Comparison of ENCODE assay signal across 21 cellular contexts in the genomic region with DNA sequence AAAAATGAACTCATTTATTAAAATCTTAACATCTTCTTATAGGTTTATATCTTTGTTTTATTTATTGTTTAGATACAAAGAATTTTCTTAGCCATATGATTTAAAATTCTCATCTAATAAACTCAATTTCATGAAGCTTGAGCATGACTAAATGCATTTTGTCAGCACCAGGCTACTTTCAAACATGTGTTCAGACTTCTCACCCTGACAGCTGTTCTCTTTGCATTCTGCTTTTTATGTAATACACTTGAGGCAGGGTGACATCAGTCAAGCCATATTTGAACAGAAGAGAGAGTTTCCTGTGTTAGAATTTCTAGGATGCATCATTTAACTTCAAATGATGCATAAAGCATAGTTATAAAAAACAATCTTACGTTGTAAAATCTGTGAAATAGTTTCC.
"Had no signal": no experiment of that assay in that cellular context is flagged by ENCODE, and none has a peak within 500 bp of the region (broad histone marks: within the 10 kb centered on the region; RNA-seq: fewer than 3 reads in every experiment).

No MANE protein-coding gene starts in this region.

- H3K27ac ChIP-seq: brain microvascular endothelial cell, dorsolateral prefrontal cortex, epithelial cell of prostate, foreskin keratinocyte, sigmoid colon, spleen, tibial artery, VCaP had no signal

- H3K27me3 Mint-ChIP-seq: activated naive CD4-positive, alpha-beta T cell treated with anti-CD3 and anti-CD28 coated beads, Interleukin-2, amount 10 ng/mL, durations not matched to agents 7 days and 5 days; natural killer cell treated with Interleukin-12 subunit alpha and Interleukin-12 subunit beta and Interleukin-15 and Interleukin-18, amount 100 ng/mL, for 72 hours; stimulated activated naive B cell treated with anti-CD40 and anti-IgM and Interleukin-4, amounts not matched to agents 10 μg/mL and 1 μg/mL and 100 μg/mL, for 72 hours had no signal

- ATAC-seq: foreskin keratinocyte; natural killer cell treated with Interleukin-12 subunit alpha and Interleukin-12 subunit beta and Interleukin-15 and Interleukin-18, amount 100 ng/mL, for 72 hours; stimulated activated naive B cell treated with anti-CD40 and anti-IgM and Interleukin-4, amounts not matched to agents 10 μg/mL and 1 μg/mL and 100 μg/mL, for 72 hours had no signal

- H3K27me3 ChIP-seq: brain microvascular endothelial cell, foreskin keratinocyte, sigmoid colon, spleen, tibial artery had no signal

- H3K4me1 Mint-ChIP-seq: activated naive CD4-positive, alpha-beta T cell treated with anti-CD3 and anti-CD28 coated beads, Interleukin-2, amount 10 ng/mL, durations not matched to agents 7 days and 5 days; endodermal cell; stimulated activated naive B cell treated with anti-CD40 and anti-IgM and Interleukin-4, amounts not matched to agents 10 μg/mL and 1 μg/mL and 100 μg/mL, for 72 hours had no signal

- H3K27ac Mint-ChIP-seq: activated naive CD4-positive, alpha-beta T cell treated with anti-CD3 and anti-CD28 coated beads, Interleukin-2, amount 10 ng/mL, durations not matched to agents 7 days and 5 days; endodermal cell; natural killer cell treated with Interleukin-12 subunit alpha and Interleukin-12 subunit beta and Interleukin-15 and Interleukin-18, amount 100 ng/mL, for 72 hours; stimulated activated naive B cell treated with anti-CD40 and anti-IgM and Interleukin-4, amounts not matched to agents 10 μg/mL and 1 μg/mL and 100 μg/mL, for 72 hours had no signal

- H3K4me1 ChIP-seq: foreskin keratinocyte, sigmoid colon, spleen, tibial artery had no signal

- H3K4me3 Mint-ChIP-seq: activated naive CD4-positive, alpha-beta T cell treated with anti-CD3 and anti-CD28 coated beads, Interleukin-2, amount 10 ng/mL, durations not matched to agents 7 days and 5 days; endodermal cell; natural killer cell treated with Interleukin-12 subunit alpha and Interleukin-12 subunit beta and Interleukin-15 and Interleukin-18, amount 100 ng/mL, for 72 hours; stimulated activated naive B cell treated with anti-CD40 and anti-IgM and Interleukin-4, amounts not matched to agents 10 μg/mL and 1 μg/mL and 100 μg/mL, for 72 hours had no signal

- DNase-seq: activated CD4-positive, alpha-beta T cell treated with anti-CD3 and anti-CD28 coated beads, Interleukin-2, amount 50 U/mL, for 1 hour; activated CD4-positive, CD25-positive, alpha-beta regulatory T cell treated with anti-CD3 and anti-CD28 coated beads, Interleukin-2, amount 50 U/mL, for 72 hours; activated CD8-positive, alpha-beta memory T cell treated with anti-CD3 and anti-CD28 coated beads, Interleukin-2, amount 50 U/mL, for 4 hours; activated effector memory CD4-positive, alpha-beta T cell treated with Interleukin-2 at 50 U/mL for 16 hours; activated naive CD4-positive, alpha-beta T cell treated with anti-CD3 and anti-CD28 coated beads, Interleukin-2, amount 10 ng/mL, durations not matched to agents 7 days and 5 days; activated T-cell treated with anti-CD3 and anti-CD28 coated beads, Interleukin-2, amount 50 U/mL, for 48 hours; aorta; brain microvascular endothelial cell; central memory CD4-positive, alpha-beta T cell; dorsolateral prefrontal cortex; endodermal cell; foreskin keratinocyte; hypothalamus; sigmoid colon; spleen; stimulated activated naive B cell treated with anti-CD40 and anti-IgM and Interleukin-4, amounts not matched to agents 10 μg/mL and 1 μg/mL and 100 μg/mL, for 72 hours; tibial artery had no signal

- H3K4me3 ChIP-seq: dorsolateral prefrontal cortex, lung, sigmoid colon, spleen, tibial artery had no signal

- H3K36me3 Mint-ChIP-seq: activated naive CD4-positive, alpha-beta T cell treated with anti-CD3 and anti-CD28 coated beads, Interleukin-2, amount 10 ng/mL, durations not matched to agents 7 days and 5 days; natural killer cell treated with Interleukin-12 subunit alpha and Interleukin-12 subunit beta and Interleukin-15 and Interleukin-18, amount 100 ng/mL, for 72 hours; stimulated activated naive B cell treated with anti-CD40 and anti-IgM and Interleukin-4, amounts not matched to agents 10 μg/mL and 1 μg/mL and 100 μg/mL, for 72 hours had no signal

- H3K9me3 ChIP-seq: sigmoid colon, tibial artery had no signal

- H3K36me3 ChIP-seq: brain microvascular endothelial cell, sigmoid colon, spleen, tibial artery had no signal
